8 cellular contexts compared by ENCODE assay signal in genomic region chrX:55598333-55598732, GRCh38. TPM values are rescaled to one million over a fixed set of nuclear protein-coding genes. Genes with fewer than 3 reads are reported as not detected.
"Had no signal": no experiment of that assay in that cellular context is flagged by ENCODE, and none has a peak within 500 bp of the region (broad histone marks: within the 10 kb centered on the region; RNA-seq: fewer than 3 reads in every experiment).

No MANE protein-coding gene starts in this region.

- FAIRE-seq: HTR-8/SVneo, K562 had no signal

- H3K27ac ChIP-seq: HL-60 had no signal

- ATAC-seq: K562 had no signal

- H3K4me3 ChIP-seq: K562 had no signal

- DNase-seq: IMR-90, KBM-7, KG1 had no signal

RNA-seq across cellular contexts. Expression of gene FOXR2, which starts 24.9 kb away (rescaled TPM):
- total RNA-seq: HT-29, IMR-90 had no signal
- polyA plus RNA-seq: IgD-negative memory B cell, IMR-90 had no signal
